ENCODE assay signal across 8 cellular contexts in genomic region chr2:16010951-16011620, GRCh38.
"Had no signal": no experiment of that assay in that cellular context is flagged by ENCODE, and none has a peak within 500 bp of the region (broad histone marks: within the 10 kb centered on the region; RNA-seq: fewer than 3 reads in every experiment).

No MANE protein-coding gene starts in this region.

- H3K4me3 Mint-ChIP-seq: H9 had no signal

- H3K4me3 ChIP-seq: K562 had no signal

- DNase-seq: GOT3, H9, HCEC 1CT, IMR-90, KG1 had no signal

- FAIRE-seq: H54, K562 had no signal

- H3K27ac Mint-ChIP-seq: H9 had no signal

- ATAC-seq: K562 had no signal

- H3K27ac ChIP-seq: HL-60 had no signal
